In genomic region chr9:112020680-112021596, GRCh38 we compare ENCODE assay signal across 9 cellular contexts.
DNase-seq lines count a peak whose midpoint lies in the region; ATAC-seq and TF ChIP-seq lines count a peak whose summit lies in the region.
"Had no signal": no experiment of that assay in that cellular context is flagged by ENCODE, and none has a peak within 500 bp of the region (broad histone marks: within the 10 kb centered on the region; RNA-seq: fewer than 3 reads in every experiment).

No MANE protein-coding gene starts in this region.

- no peak overlapping the region for H3K27ac ChIP-seq in GM23338 (ENCODE audit: low read depth)

- H3K27ac Mint-ChIP-seq in GM23338, result no peak overlapping the region

- no peak overlapping the region for H3K4me3 ChIP-seq in GM23338

- no peaks in the 10 kb centered on the region for H3F3A ChIP-seq in GM23338 (replicated peaks; ENCODE audit: low read depth)

- peak overlapping the region; percentile 76 for H2AFZ ChIP-seq in GM23338

- DNase-seq in GM10248 (ENCODE audit: extremely low spot score) (peak; percentile 31), GM23338 (ENCODE audit: low spot score) (no peak), RKO (ENCODE audit: low spot score) (peak; percentile 82), kidney glomerular epithelial cell (lab: John Stamatoyannopoulos, UW) (peak; percentile 99), GM19240 (ENCODE audit: insufficient read length, low spot score) (no peak), KG1 (lab: John Stamatoyannopoulos, UW) (no peak), NCI-H2227 treated with DMSO at 0.1 percent for 48 hours (lab: John Stamatoyannopoulos, UW) (no peak), G401 (ENCODE audit: low spot score) (no peak)
- DNase-seq: NCI-H1436 had no signal

- H3K4me1 Mint-ChIP-seq in GM23338, result no peaks in the 10 kb centered on the region

- TF ChIP-seq CTCF in GM10248 (IDR thresholded peaks at IDR 0.05; ENCODE audit: control extremely low read depth, extremely low read depth, low read depth, missing control alignments), result no peak
- no peak for TF ChIP-seq CTCF in GM23338 (conservative IDR thresholded peaks at IDR 0.05; ENCODE audit: low read depth in 2 of 2)

- CTCF ChIA-PET in GM10248 (lab: Yijun Ruan, JAX), result interaction anchor here (0.6 to 2.5 kb wide), 9 partner anchors 8 to 101 kb away, joined by 3 to 12 read pairs (median 3); no protein-coding TSS in a partner anchor

- H4K20me1 ChIP-seq in GM23338 (replicated peaks; ENCODE audit: insufficient read depth), result no peaks in the 10 kb centered on the region

- ATAC-seq in GM23338, result no peak

- in situ Hi-C loops in G401 (cut with HindIII; ENCODE audit: low sequenced_read_pairs), result no loop called here

- no peaks in the 10 kb centered on the region for H3K36me3 ChIP-seq in GM23338 (ENCODE audit: insufficient read depth)

- peaks cover 4% of the 10 kb centered on the region for H3K27me3 Mint-ChIP-seq in GM23338 (ENCODE audit: insufficient read depth, low read depth, poor library complexity)

- H3K4me2 ChIP-seq in GM23338, result no peak overlapping the region

- H3K27me3 ChIP-seq in GM23338 (ENCODE audit: insufficient read depth), result no peaks in the 10 kb centered on the region

- H3K9me3 Mint-ChIP-seq in GM23338, result no peaks in the 10 kb centered on the region

- no peaks in the 10 kb centered on the region for H3K79me2 ChIP-seq in GM23338 (replicated peaks; ENCODE audit: insufficient read depth)

- H3K9me2 ChIP-seq in GM23338 (ENCODE audit: insufficient read depth), result no peaks in the 10 kb centered on the region

- H3K4me3 Mint-ChIP-seq in GM23338, result no peak overlapping the region

- no peaks in the 10 kb centered on the region for H3K4me1 ChIP-seq in GM23338 (ENCODE audit: insufficient read depth)

- no peaks in the 10 kb centered on the region for H3K36me3 Mint-ChIP-seq in GM23338 (ENCODE audit: low read depth)

- POLR2A ChIA-PET in GM10248 (lab: Yijun Ruan, JAX), result no interaction called here

TF ChIP-seq in GM23338, 12 proteins besides CTCF, POLR2A, EP300 and RAD21:
- TF ChIP-seq EZH2phosphoT487 (IDR thresholded peaks at IDR 0.05; ENCODE audit: unreplicated experiment), result no peak

Comparison
In these comparisons a context has a peak if more than half of its experiments do, and no peak if none do; other contexts are left out.
1. DNase-seq: peak in GM10248 (single experiment), RKO (single experiment) and kidney glomerular epithelial cell (single experiment); none in GM23338 (single experiment), GM19240 (single experiment), KG1 (single experiment), NCI-H2227 treated with DMSO at 0.1 percent for 48 hours (single experiment) and G401 (single experiment).